ENCODE assay signal across 13 cellular contexts in the genomic region with DNA sequence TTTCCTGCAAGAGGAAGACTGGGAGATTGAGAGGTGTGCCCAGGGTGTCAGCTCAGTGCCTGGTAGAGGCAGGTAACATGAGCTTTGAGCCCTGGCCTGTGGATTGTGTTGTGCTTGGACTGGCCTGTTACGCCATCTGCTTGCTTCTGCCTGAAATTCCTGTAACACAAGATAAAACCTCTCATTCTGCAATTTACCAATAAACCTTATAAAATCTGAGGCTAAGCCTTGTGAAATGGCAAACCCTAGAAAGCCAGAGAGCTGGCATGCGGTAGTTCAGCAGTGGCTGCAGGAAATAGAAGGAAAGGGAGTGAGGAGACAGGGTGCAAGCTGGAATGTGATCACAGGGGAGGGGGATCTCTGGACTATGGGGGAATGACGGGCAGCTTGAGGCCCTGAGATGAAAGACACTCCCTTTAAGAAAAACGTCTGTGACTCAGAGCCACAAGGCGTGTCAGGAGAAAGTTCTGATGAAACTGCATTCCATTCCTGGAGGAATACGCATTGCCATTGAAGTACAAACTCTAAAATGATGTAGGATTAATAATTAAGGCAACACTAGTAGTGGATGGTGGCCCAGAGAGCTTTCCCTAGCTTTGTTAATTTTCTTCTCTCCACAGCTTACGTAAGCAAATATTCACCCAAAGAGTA. TPM values are rescaled to one million over a fixed set of nuclear protein-coding genes. Genes with fewer than 3 reads are reported as not detected.
DNase-seq lines count a peak whose midpoint lies in the region; ATAC-seq and TF ChIP-seq lines count a peak whose summit lies in the region.
"Had no signal": no experiment of that assay in that cellular context is flagged by ENCODE, and none has a peak within 500 bp of the region (broad histone marks: within the 10 kb centered on the region; RNA-seq: fewer than 3 reads in every experiment).

No MANE protein-coding gene starts in this region.

- peak overlapping the region; percentile 97 for H3K27ac Mint-ChIP-seq in Caco-2 (ENCODE audit: unreplicated experiment)
- H3K27ac Mint-ChIP-seq in CD8-positive, alpha-beta memory T cell = no peak overlapping the region
- H3K27ac Mint-ChIP-seq: activated naive CD8-positive, alpha-beta T cell; WTC11 had no signal

- TF ChIP-seq CTCF in Caco-2 (IDR thresholded peaks at IDR 0.05; ENCODE audit: insufficient read depth in 1 of 2, low read depth in 1 of 2, low read length in 1 of 2, severe bottlenecking in 1 of 2, unreplicated experiment in 1 of 2) = no peak
- no peak for TF ChIP-seq CTCF in omental fat pad (IDR thresholded peaks at IDR 0.05)

- intact Hi-C loops in Caco-2 (cut with micrococcal nuclease; ENCODE audit: unreplicated experiment) = loop anchor here (1.0 kb wide), 1 partner anchor 24 kb away; no protein-coding TSS in a partner anchor

- ATAC-seq in omental fat pad (ENCODE audit: low FRiP score) (peak; percentile 95), HG03159 (IDR thresholded peaks at IDR 0.05; ENCODE audit: unreplicated experiment) (no peak)
- ATAC-seq: WTC11 had no signal

- no peaks in the 10 kb centered on the region for H3K27me3 Mint-ChIP-seq in Caco-2 (ENCODE audit: insufficient read depth, unreplicated experiment)
- peaks cover 1 to 33% of the 10 kb centered on the region in 2 donors for H3K27me3 Mint-ChIP-seq in CD8-positive, alpha-beta memory T cell

- H3K4me1 Mint-ChIP-seq in Caco-2 (ENCODE audit: low read depth, unreplicated experiment) = peaks cover 12% of the 10 kb centered on the region
- H3K4me1 Mint-ChIP-seq in CD8-positive, alpha-beta memory T cell = no peaks in the 10 kb centered on the region

- peaks cover 9% of the 10 kb centered on the region for H3K9me3 Mint-ChIP-seq in Caco-2 (ENCODE audit: unreplicated experiment)
- peaks cover 0 to 2% (median 0%) of the 10 kb centered on the region in 5 donors for H3K9me3 Mint-ChIP-seq in CD8-positive, alpha-beta memory T cell

- H3K4me1 ChIP-seq in Caco-2 = peaks cover 25% of the 10 kb centered on the region
- H3K4me1 ChIP-seq in CD8-positive, alpha-beta memory T cell (ENCODE audit: insufficient read depth, low read length) = no peaks in the 10 kb centered on the region
- no peaks in the 10 kb centered on the region for H3K4me1 ChIP-seq in HAP-1
- H3K4me1 ChIP-seq: pancreas had no signal

- H3K9me3 ChIP-seq in Caco-2 (peaks cover 11% of the 10 kb centered on the region; the same call in 1 of the 2 replicates), HAP-1 (no peaks in the 10 kb centered on the region; the same call in 1 of the 2 replicates)
- H3K9me3 ChIP-seq in CD8-positive, alpha-beta memory T cell (ENCODE audit: low read length) = no peaks in the 10 kb centered on the region
- H3K9me3 ChIP-seq: pancreas had no signal

- POLR2A ChIA-PET in Caco-2 (lab: Charles Lee) = interaction anchor here (0.6 to 1.2 kb wide), 3 partner anchors 37 to 397 kb away, joined by 3 to 7 read pairs (median 5); a partner anchor contains a TSS
- POLR2A ChIA-PET in CD8-positive, alpha-beta memory T cell (lab: Charles Lee) = no interaction called here

- CTCF ChIA-PET in Caco-2 (lab: Charles Lee) = interaction anchor here (0.7 to 1.2 kb wide), 4 partner anchors 12 to 185 kb away, joined by 3 to 4 read pairs (median 4); a partner anchor contains a TSS
- CTCF ChIA-PET in CD8-positive, alpha-beta memory T cell (lab: Charles Lee) = no interaction called here

- no TSS peak for BruUV-seq in Caco-2 (replicated peaks; lab: Mats Ljungman, UMichigan)

- in situ Hi-C loops in G401 (cut with HindIII; ENCODE audit: low sequenced_read_pairs) = no loop called here
- in situ Hi-C loops in HAP-1 (cut with MboI; ENCODE audit: low sequenced_read_pairs) = loop anchor here (25.0 kb wide), 2 partner anchors 904 to 1454 kb away; no protein-coding TSS in a partner anchor

- DNase-seq in Caco-2 (peak; percentile 82 to 90), RKO (ENCODE audit: low spot score) (peak; percentile 65), fibroblast of gingiva (ENCODE audit: low read depth) (peak; percentile 88), omental fat pad (ENCODE audit: low spot score) (no peak), G401 (ENCODE audit: low spot score) (no peak), HAP-1 (ENCODE audit: low spot score in 2 of 2) (no peak)
- DNase-seq in CD8-positive, alpha-beta memory T cell = no peak
- DNase-seq: DMS 273 treated with DMSO at 0.1 percent for 48 hours, KBM-7, pancreas had no signal

- no peaks in the 10 kb centered on the region for H3K27me3 ChIP-seq in Caco-2 (replicated peaks; ENCODE audit: control insufficient read depth, insufficient read depth, low read length)
- no peaks in the 10 kb centered on the region for H3K27me3 ChIP-seq in CD8-positive, alpha-beta memory T cell (ENCODE audit: insufficient read depth, low read length, poor library complexity, severe bottlenecking)
- no peaks in the 10 kb centered on the region for H3K27me3 ChIP-seq in HAP-1 (ENCODE audit: low read depth)

- H3K36me3 Mint-ChIP-seq in Caco-2 (ENCODE audit: insufficient read depth, unreplicated experiment) = peaks cover 11% of the 10 kb centered on the region
- H3K36me3 Mint-ChIP-seq in CD8-positive, alpha-beta memory T cell = no peaks in the 10 kb centered on the region
- H3K36me3 Mint-ChIP-seq: activated naive CD8-positive, alpha-beta T cell; WTC11 had no signal

- no peak overlapping the region for H3K27ac ChIP-seq in CD8-positive, alpha-beta memory T cell (ENCODE audit: low read depth, low read length)
- H3K27ac ChIP-seq: pancreas had no signal

- H3K36me3 ChIP-seq in Caco-2 (ENCODE audit: control insufficient read depth, insufficient read depth, low read length) (no peaks in the 10 kb centered on the region), HAP-1 (replicated peaks) (no peaks in the 10 kb centered on the region)
- no peaks in the 10 kb centered on the region for H3K36me3 ChIP-seq in CD8-positive, alpha-beta memory T cell (ENCODE audit: insufficient read depth, low read length)
- H3K36me3 ChIP-seq: pancreas had no signal

- H3K4me3 Mint-ChIP-seq in Caco-2 (ENCODE audit: unreplicated experiment) = peak overlapping the region; percentile 22
- H3K4me3 Mint-ChIP-seq in CD8-positive, alpha-beta memory T cell = no peak overlapping the region
- H3K4me3 Mint-ChIP-seq: activated naive CD8-positive, alpha-beta T cell; WTC11 had no signal

- H3K4me3 ChIP-seq in Caco-2 (ENCODE audit: low read depth, low read length) (no peak overlapping the region), HAP-1 (no peak overlapping the region)
- H3K4me3 ChIP-seq in CD8-positive, alpha-beta memory T cell (ENCODE audit: low read length) = no peak overlapping the region
- H3K4me3 ChIP-seq: pancreas had no signal

RNA-seq across cellular contexts. Expression of a gene that starts 26.3 kb away (rescaled TPM):
- total RNA-seq in Caco-2 (2022) (6.3 and 8.7 TPM in 2 replicates), omental fat pad (not detected)
- total RNA-seq in G401 (2014; rRNA removed; shearing (Covaris generic)) = 2.3 TPM in 1 of 2 replicates, not detected in the other
- total RNA-seq in CD8-positive, alpha-beta memory T cell = not detected
- not detected for polyA plus RNA-seq in CD8-positive, alpha-beta memory T cell

Comparison
In these comparisons a context has a peak if more than half of its experiments do, and no peak if none do; other contexts are left out.
1. DNase-seq: peak in Caco-2 (2 of 2), RKO (single experiment) and fibroblast of gingiva (single experiment); none in omental fat pad (single experiment), G401 (single experiment), CD8-positive, alpha-beta memory T cell (0 of 5) and HAP-1 (0 of 2).